In the genomic region with DNA sequence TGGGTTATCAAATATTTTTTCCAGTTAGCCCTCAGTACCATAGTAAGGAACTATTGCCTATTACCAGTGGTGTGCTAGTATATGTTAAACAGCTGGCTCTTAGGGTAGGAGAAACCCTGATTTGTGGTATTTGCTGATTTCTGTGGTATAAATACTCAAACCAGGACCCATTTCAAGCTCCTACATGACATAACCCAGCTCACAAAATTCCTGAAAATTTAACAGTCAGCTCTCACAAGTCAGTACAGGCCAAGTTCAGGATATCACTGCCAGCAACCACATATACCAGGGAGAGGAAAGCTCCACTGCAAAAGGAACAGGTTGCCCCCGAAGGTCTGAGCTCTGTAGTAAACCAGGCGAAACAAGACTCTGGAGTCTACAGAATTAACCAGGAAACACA, we compare ENCODE assay signal across 1 cellular context.
TF ChIP-seq lines count a peak whose summit lies in the region.

No MANE protein-coding gene starts in this region.

TF ChIP-seq in HepG2, 621 proteins besides CTCF, POLR2A, EP300 and RAD21 (continued from another document):
- TF ChIP-seq ZEB1 (IDR thresholded peaks at IDR 0.05; ENCODE audit: insufficient replicate concordance, low read depth) (no peak), ZNF180 (CRISPR knock-in tag; IDR thresholded peaks at IDR 0.05; ENCODE audit: borderline replicate concordance, low read depth) (no peak), KLF11 (CRISPR knock-in tag; IDR thresholded peaks at IDR 0.05) (no peak), ZNF33B (CRISPR knock-in tag; IDR thresholded peaks at IDR 0.05) (no peak), ZKSCAN8 (CRISPR knock-in tag; IDR thresholded peaks at IDR 0.05; ENCODE audit: borderline replicate concordance) (no peak), HDAC1 (CRISPR knock-in tag; IDR thresholded peaks at IDR 0.05) (no peak), KDM5A (IDR thresholded peaks at IDR 0.05; ENCODE audit: borderline replicate concordance, low read length) (no peak), MBD4 (IDR thresholded peaks at IDR 0.05; ENCODE audit: borderline replicate concordance, low read length) (no peak)
- TF ChIP-seq, protein P1, sequence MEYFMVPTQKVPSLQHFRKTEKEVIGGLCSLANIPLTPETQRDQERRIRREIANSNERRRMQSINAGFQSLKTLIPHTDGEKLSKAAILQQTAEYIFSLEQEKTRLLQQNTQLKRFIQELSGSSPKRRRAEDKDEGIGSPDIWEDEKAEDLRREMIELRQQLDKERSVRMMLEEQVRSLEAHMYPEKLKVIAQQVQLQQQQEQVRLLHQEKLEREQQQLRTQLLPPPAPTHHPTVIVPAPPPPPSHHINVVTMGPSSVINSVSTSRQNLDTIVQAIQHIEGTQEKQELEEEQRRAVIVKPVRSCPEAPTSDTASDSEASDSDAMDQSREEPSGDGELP (IDR thresholded peaks at IDR 0.05; ENCODE audit: borderline replicate concordance, low read depth): no peak
